24 cellular contexts compared by ENCODE assay signal in the genomic region with DNA sequence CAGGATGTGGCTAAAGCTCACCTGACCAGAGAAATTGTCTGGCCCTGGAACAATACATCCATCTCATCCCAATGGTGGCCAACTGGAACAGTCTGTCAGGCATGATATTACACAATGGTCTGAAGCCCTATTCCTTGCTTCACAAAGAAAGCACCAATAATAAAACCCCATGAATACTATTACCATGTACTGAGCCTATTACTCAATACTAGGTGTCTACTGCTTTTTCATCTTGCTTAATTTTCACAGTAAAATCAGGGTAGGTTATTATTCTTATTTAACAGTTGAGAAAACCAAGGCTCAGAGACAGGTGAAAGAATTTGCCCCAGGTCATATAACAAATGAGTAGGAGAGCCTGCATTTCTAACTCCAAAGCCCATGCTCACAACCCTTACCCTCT.
"Had no signal": no experiment of that assay in that cellular context is flagged by ENCODE, and none has a peak within 500 bp of the region (broad histone marks: within the 10 kb centered on the region; RNA-seq: fewer than 3 reads in every experiment).

No MANE protein-coding gene starts in this region.

- H3K4me3 ChIP-seq: SK-N-MC had no signal

- ATAC-seq: activated naive CD4-positive, alpha-beta T cell treated with anti-CD3 and anti-CD28 coated beads, Interleukin-2, amount 50 U/mL, for 72 hours; activated naive CD8-positive, alpha-beta T cell treated with anti-CD3 and anti-CD28 coated beads, Interleukin-2, amount 50 U/mL, for 24 hours; activated T-cell treated with anti-CD3 and anti-CD28 coated beads, Interleukin-2, amount 50 U/mL, for 4 hours; PC-3 had no signal

- DNase-seq: activated CD4-positive, alpha-beta memory T cell treated with anti-CD3 and anti-CD28 coated beads for 36 hours; activated CD4-positive, alpha-beta T cell treated with anti-CD3 and anti-CD28 coated beads, Interleukin-2, amount 10 ng/mL, durations not matched to agents 7 days and 5 days; activated CD4-positive, CD25-positive, alpha-beta regulatory T cell; activated CD8-positive, alpha-beta memory T cell treated with anti-CD3 and anti-CD28 coated beads for 24 hours; activated effector memory CD4-positive, alpha-beta T cell treated with anti-CD3 and anti-CD28 coated beads, Interleukin-2, amount 50 U/mL, for 16 hours; activated naive CD4-positive, alpha-beta T cell treated with Interleukin-2 at 50 U/mL for 16 hours; activated naive CD8-positive, alpha-beta T cell treated with anti-CD3 and anti-CD28 coated beads, Interleukin-2, amount 50 U/mL, for 24 hours; activated T-cell treated with anti-CD3 and anti-CD28 coated beads, Interleukin-2, amount 50 U/mL, for 4 hours; amygdala; IMR-90; Kasumi-1; KBM-7; NCI-H1105 treated with DMSO at 0.1 percent for 48 hours; NCI-H146; NCI-H187 treated with DMSO at 0.1 percent for 48 hours; NCI-H2171; NCI-H226; NCI-H526; NCI-H774; PC-3; SHP77 treated with DMSO at 0.1 percent for 48 hours; T-helper 1 cell had no signal
